ENCODE assay signal across 25 cellular contexts in the genomic region with DNA sequence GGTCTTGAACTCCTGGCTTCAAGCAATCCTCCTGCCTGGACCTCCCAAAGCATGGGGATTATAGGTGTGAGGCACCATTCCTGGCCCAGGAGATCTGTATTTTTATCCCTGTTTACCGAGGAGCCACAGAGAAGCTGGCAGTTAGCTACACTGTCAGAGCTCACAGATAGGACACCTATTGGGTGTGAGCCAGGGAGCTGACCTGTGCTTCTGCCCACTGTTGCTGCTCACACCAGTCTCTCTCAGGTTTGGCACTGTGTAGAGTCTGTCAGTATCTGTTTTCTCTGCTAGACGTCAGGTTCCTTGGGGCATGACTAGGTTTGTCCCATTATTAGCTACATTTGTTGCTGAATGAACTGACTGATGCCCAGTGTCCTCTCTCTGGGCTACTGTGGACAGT. TPM values are rescaled to one million over a fixed set of nuclear protein-coding genes. Genes with fewer than 3 reads are reported as not detected.
DNase-seq lines count a peak whose midpoint lies in the region; ATAC-seq and TF ChIP-seq lines count a peak whose summit lies in the region.
"Had no signal": no experiment of that assay in that cellular context is flagged by ENCODE, and none has a peak within 500 bp of the region (broad histone marks: within the 10 kb centered on the region; RNA-seq: fewer than 3 reads in every experiment).

No MANE protein-coding gene starts in this region.

- 38% methylated on average over 2 of the region's 2 CpGs for WGBS in liver

- CTCF ChIA-PET in MCF 10A (lab: Yijun Ruan, JAX) = interaction anchor here (0.8 to 1.3 kb wide), 2 partner anchors 118 to 158 kb away, joined by 3 to 6 read pairs; no protein-coding TSS in a partner anchor

- H3K36me3 ChIP-seq in liver (ENCODE audit: control insufficient read depth in 4 of 4, insufficient read depth in 3 of 4, low read depth in 1 of 4, low read length in 3 of 4) = no peaks in the 10 kb centered on the region
- H3K36me3 ChIP-seq in MG63 = peaks cover 19% of the 10 kb centered on the region
- H3K36me3 ChIP-seq: colonic mucosa had no signal

- no peak for TF ChIP-seq CTCF in natural killer cell (IDR thresholded peaks at IDR 0.05)
- peak; percentile 19 for TF ChIP-seq CTCF in liver (IDR thresholded peaks at IDR 0.05; ENCODE audit: low read depth, low read length, missing input control)
- TF ChIP-seq CTCF in MCF 10A (IDR thresholded peaks at IDR 0.05; ENCODE audit: unreplicated experiment) = no peak

- no TSS peak for BruUV-seq in MCF 10A (replicated peaks; lab: Mats Ljungman, UMichigan)

- H3K27ac Mint-ChIP-seq in natural killer cell treated with Interleukin-12 subunit alpha and Interleukin-12 subunit beta and Interleukin-15 and Interleukin-18, amount 100 ng/mL, for 72 hours = peak overlapping the region; percentile 68 to 79
- H3K27ac Mint-ChIP-seq in natural killer cell = peak overlapping the region in 1 of 2 donors; percentile 55
- H3K27ac Mint-ChIP-seq in MCF 10A (ENCODE audit: low read depth, unreplicated experiment) = no peak overlapping the region
- H3K27ac Mint-ChIP-seq: H9 had no signal

- intact Hi-C loops in natural killer cell (cut with micrococcal nuclease) (no loop called here), sciatic nerve (cut with DNase I) (no loop called here), MCF 10A (cut with micrococcal nuclease) (no loop called here)

- no peak overlapping the region for H3K9ac ChIP-seq in liver (ENCODE audit: low read depth in 1 of 2, low read length in 2 of 2)

- H3K4me3 Mint-ChIP-seq in natural killer cell treated with Interleukin-12 subunit alpha and Interleukin-12 subunit beta and Interleukin-15 and Interleukin-18, amount 100 ng/mL, for 72 hours = peak overlapping the region; percentile 31
- H3K4me3 Mint-ChIP-seq in natural killer cell = no peak overlapping the region
- no peak overlapping the region for H3K4me3 Mint-ChIP-seq in MCF 10A (ENCODE audit: unreplicated experiment)
- H3K4me3 Mint-ChIP-seq: brain, H9 had no signal

- no peaks in the 10 kb centered on the region for H3K27me3 ChIP-seq in liver (ENCODE audit: control insufficient read depth in 4 of 4, insufficient read depth in 4 of 4, low read length in 3 of 4)
- H3K27me3 ChIP-seq in MG63 = no peaks in the 10 kb centered on the region
- H3K27me3 ChIP-seq: colonic mucosa, neutrophil, SJCRH30, transverse colon had no signal

- peaks cover 6% of the 10 kb centered on the region for H3K36me3 Mint-ChIP-seq in natural killer cell treated with Interleukin-12 subunit alpha and Interleukin-12 subunit beta and Interleukin-15 and Interleukin-18, amount 100 ng/mL, for 72 hours
- no peaks in the 10 kb centered on the region for H3K36me3 Mint-ChIP-seq in natural killer cell
- peaks cover 35% of the 10 kb centered on the region for H3K36me3 Mint-ChIP-seq in MCF 10A (ENCODE audit: insufficient read depth, unreplicated experiment)

- no peak for ATAC-seq in natural killer cell treated with Interleukin-12 subunit alpha and Interleukin-12 subunit beta and Interleukin-15 and Interleukin-18, amount 100 ng/mL, for 72 hours
- ATAC-seq in natural killer cell = no peak
- no peak for ATAC-seq in GM21515 (IDR thresholded peaks at IDR 0.05; ENCODE audit: unreplicated experiment)
- no peak for ATAC-seq in sciatic nerve
- ATAC-seq: K562 had no signal

- H3K9me3 ChIP-seq in liver (ENCODE audit: control insufficient read depth in 4 of 4, low read length in 3 of 4) (no peaks in the 10 kb centered on the region), MG63 (no peaks in the 10 kb centered on the region; the same call in 1 of the 2 replicates)
- H3K9me3 ChIP-seq: colonic mucosa, neutrophil, SJCRH30, transverse colon had no signal

- DNase-seq in natural killer cell treated with Interleukin-12 subunit alpha and Interleukin-12 subunit beta and Interleukin-15 and Interleukin-18, amount 100 ng/mL, for 72 hours (ENCODE audit: low spot score) = no peak
- DNase-seq in natural killer cell = no peak
- DNase-seq in caudate nucleus (lab: John Stamatoyannopoulos, UW) = peak in 1 of 61 donors; percentile 96
- DNase-seq in MG63 = no peak
- no peak for DNase-seq in sciatic nerve (ENCODE audit: low spot score)
- no peak for DNase-seq in MCF 10A (ENCODE audit: unreplicated experiment)
- DNase-seq: ACHN; activated CD4-positive, alpha-beta T cell treated with anti-CD3 and anti-CD28 coated beads, Interleukin-2, amount 50 U/mL, for 48 hours; activated gamma-delta T cell; Caco-2; colonic mucosa; GDM1; H9; head of caudate nucleus; mesenchymal stem cell; NCI-H1436 treated with DMSO at 0.1 percent for 48 hours; NCI-H446; NCI-H774; SJCRH30; transverse colon had no signal

- H3K27ac ChIP-seq in caudate nucleus (ENCODE audit: low read depth, low read length) = peak overlapping the region; percentile 39
- no peak overlapping the region for H3K27ac ChIP-seq in liver (ENCODE audit: low read depth in 1 of 2, low read length in 2 of 2)
- H3K27ac ChIP-seq: colonic mucosa, neutrophil, SJCRH30 had no signal

- H3K9me3 Mint-ChIP-seq in natural killer cell treated with Interleukin-12 subunit alpha and Interleukin-12 subunit beta and Interleukin-15 and Interleukin-18, amount 100 ng/mL, for 72 hours = no peaks in the 10 kb centered on the region
- H3K9me3 Mint-ChIP-seq in natural killer cell (no peaks in the 10 kb centered on the region), MCF 10A (ENCODE audit: unreplicated experiment) (no peaks in the 10 kb centered on the region)
- H3K9me3 Mint-ChIP-seq: H9 had no signal

- peaks cover 32 to 43% of the 10 kb centered on the region in 2 donors for H3K4me1 Mint-ChIP-seq in natural killer cell treated with Interleukin-12 subunit alpha and Interleukin-12 subunit beta and Interleukin-15 and Interleukin-18, amount 100 ng/mL, for 72 hours (ENCODE audit: low read depth in 2 of 2)
- H3K4me1 Mint-ChIP-seq in natural killer cell (peaks cover 37 to 44% of the 10 kb centered on the region in 2 donors), MCF 10A (ENCODE audit: insufficient read depth, unreplicated experiment) (peaks cover 6% of the 10 kb centered on the region)

- POLR2A ChIA-PET in MCF 10A (lab: Yijun Ruan, JAX) = interaction anchor here (1.0 kb wide), 1 partner anchor 116 kb away, joined by 3 read pairs; no protein-coding TSS in a partner anchor

- no peak overlapping the region for H3K4me3 ChIP-seq in liver (ENCODE audit: low read depth in 1 of 3, low read length in 3 of 3)
- no peak overlapping the region for H3K4me3 ChIP-seq in MG63
- H3K4me3 ChIP-seq: colonic mucosa, K562, SJCRH30, transverse colon had no signal

- peak in 1 of 2 donors; percentile 22 for TF ChIP-seq RAD21 in liver (IDR thresholded peaks at IDR 0.05)

- H3K27me3 Mint-ChIP-seq in natural killer cell treated with Interleukin-12 subunit alpha and Interleukin-12 subunit beta and Interleukin-15 and Interleukin-18, amount 100 ng/mL, for 72 hours = no peaks in the 10 kb centered on the region
- H3K27me3 Mint-ChIP-seq in natural killer cell (ENCODE audit: low read depth in 2 of 2) = no peaks in the 10 kb centered on the region
- no peaks in the 10 kb centered on the region for H3K27me3 Mint-ChIP-seq in MCF 10A (ENCODE audit: insufficient read depth, unreplicated experiment)
- H3K27me3 Mint-ChIP-seq: brain had no signal

- peaks cover 4 to 27% (median 19%) of the 10 kb centered on the region in 4 donors for H3K4me1 ChIP-seq in liver (ENCODE audit: control insufficient read depth in 4 of 4, insufficient read depth in 4 of 4, low read length in 3 of 4)
- H3K4me1 ChIP-seq: Caco-2, colonic mucosa, SJCRH30 had no signal

TF ChIP-seq in liver, 16 proteins besides CTCF, POLR2A, EP300 and RAD21 (continues in another document):
- TF ChIP-seq TAF1 (conservative IDR thresholded peaks at IDR 0.05) (no peak), YY1 (IDR thresholded peaks at IDR 0.05) (no peak), FOXA2 (IDR thresholded peaks at IDR 0.05) (no peak)
- TF ChIP-seq, protein P1, sequence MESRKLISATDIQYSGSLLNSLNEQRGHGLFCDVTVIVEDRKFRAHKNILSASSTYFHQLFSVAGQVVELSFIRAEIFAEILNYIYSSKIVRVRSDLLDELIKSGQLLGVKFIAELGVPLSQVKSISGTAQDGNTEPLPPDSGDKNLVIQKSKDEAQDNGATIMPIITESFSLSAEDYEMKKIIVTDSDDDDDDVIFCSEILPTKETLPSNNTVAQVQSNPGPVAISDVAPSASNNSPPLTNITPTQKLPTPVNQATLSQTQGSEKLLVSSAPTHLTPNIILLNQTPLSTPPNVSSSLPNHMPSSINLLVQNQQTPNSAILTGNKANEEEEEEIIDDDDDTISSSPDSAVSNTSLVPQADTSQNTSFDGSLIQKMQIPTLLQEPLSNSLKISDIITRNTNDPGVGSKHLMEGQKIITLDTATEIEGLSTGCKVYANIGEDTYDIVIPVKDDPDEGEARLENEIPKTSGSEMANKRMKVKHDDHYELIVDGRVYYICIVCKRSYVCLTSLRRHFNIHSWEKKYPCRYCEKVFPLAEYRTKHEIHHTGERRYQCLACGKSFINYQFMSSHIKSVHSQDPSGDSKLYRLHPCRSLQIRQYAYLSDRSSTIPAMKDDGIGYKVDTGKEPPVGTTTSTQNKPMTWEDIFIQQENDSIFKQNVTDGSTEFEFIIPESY (IDR thresholded peaks at IDR 0.05) = no peak

RNA-seq across cellular contexts. Expression of a gene that starts 17.5 kb away (rescaled TPM):
- 100 to 1,000 TPM in 1 of 2 donors, 10 to 100 TPM in 1; 61.1 to 100 TPM for total RNA-seq in natural killer cell treated with Interleukin-12 subunit alpha and Interleukin-12 subunit beta and Interleukin-15 and Interleukin-18, amount 100 ng/mL, for 72 hours
- 100 to 1,000 TPM in 1 of 3 donors, 10 to 100 TPM in 2; 76.0 to 103 (median 78.1) TPM for total RNA-seq in natural killer cell
- total RNA-seq in liver = 100 to 1,000 TPM in 1 of 2 donors, 10 to 100 TPM in 1; 51.7 to 117 TPM
- polyA plus RNA-seq in liver = 10 to 100 TPM; 28.8 to 42.6 TPM
- 31.0 and 37.4 TPM in 2 replicates for total RNA-seq in MG63 (2014; rRNA removed; shearing (Covaris generic); ENCODE audit: low replicate concordance)
- 42.1 TPM for total RNA-seq in sciatic nerve
- total RNA-seq in MCF 10A (2022) = 28.4 and 30.1 TPM in 2 replicates

RNA-seq across cellular contexts. Expression of a gene that starts 33.8 kb away (rescaled TPM):
- 1 to 10 TPM; 2.2 TPM for total RNA-seq in natural killer cell treated with Interleukin-12 subunit alpha and Interleukin-12 subunit beta and Interleukin-15 and Interleukin-18, amount 100 ng/mL, for 72 hours
- total RNA-seq in natural killer cell (1 to 10 TPM; 3.1 to 5.0 (median 4.5) TPM), liver (1 to 10 TPM; 1.1 to 1.2 TPM), sciatic nerve (14.0 TPM), MCF 10A (2022) (4.0 and 5.5 TPM in 2 replicates)
- polyA plus RNA-seq in liver = 1 to 10 TPM in 1 of 2 donors, under 1 TPM in 1; 0.86 to 1.0 TPM
- 0.15 and 0.46 TPM in 2 replicates for total RNA-seq in MG63 (2014; rRNA removed; shearing (Covaris generic); ENCODE audit: low replicate concordance)

RNA-seq across cellular contexts. Expression of a gene that starts 53.1 kb away (rescaled TPM):
- total RNA-seq in natural killer cell treated with Interleukin-12 subunit alpha and Interleukin-12 subunit beta and Interleukin-15 and Interleukin-18, amount 100 ng/mL, for 72 hours = 1 to 10 TPM; 4.4 to 5.5 TPM
- total RNA-seq in natural killer cell (10 to 100 TPM in 2 of 3 donors, 1 to 10 TPM in 1; 6.0 to 34.7 (median 18.9) TPM), liver (10 to 100 TPM; 28.8 to 95.7 TPM), sciatic nerve (160 TPM), MCF 10A (2022) (199 and 200 TPM in 2 replicates)
- 10 to 100 TPM; 60.1 to 87.8 TPM for polyA plus RNA-seq in liver
- total RNA-seq in MG63 (2014; rRNA removed; shearing (Covaris generic); ENCODE audit: low replicate concordance) = 65.6 and 80.7 TPM in 2 replicates
